ENCODE assay signal across 21 cellular contexts in the genomic region with DNA sequence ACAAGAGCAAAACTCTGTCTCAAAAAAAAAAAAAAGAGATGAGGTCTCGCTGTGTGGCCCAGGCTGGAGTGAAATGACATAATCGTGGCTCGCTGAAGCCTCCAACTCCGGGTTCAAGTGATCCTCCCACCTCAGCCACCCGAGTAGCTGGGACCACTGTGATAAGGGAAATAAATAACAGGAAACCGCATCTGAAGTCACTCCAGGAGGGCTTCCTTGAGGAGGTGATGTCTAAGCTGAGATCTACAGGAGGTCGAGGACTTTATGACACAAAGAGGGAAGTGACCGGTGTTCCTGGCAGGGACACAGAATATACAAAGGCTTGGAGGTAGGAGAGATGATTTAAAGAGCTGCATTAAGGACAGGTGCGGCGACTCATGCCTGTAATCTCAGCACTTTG. TPM values are rescaled to one million over a fixed set of nuclear protein-coding genes. Genes with fewer than 3 reads are reported as not detected.
DNase-seq lines count a peak whose midpoint lies in the region; ATAC-seq, FAIRE-seq and TF ChIP-seq lines count a peak whose summit lies in the region.
"Had no signal": no experiment of that assay in that cellular context is flagged by ENCODE, and none has a peak within 500 bp of the region (broad histone marks: within the 10 kb centered on the region; RNA-seq: fewer than 3 reads in every experiment).

No MANE protein-coding gene starts in this region.

- DNase-seq in HepG2 (ENCODE audit: low spot score), result no peak
- DNase-seq in right lobe of liver, result no peak
- peak; percentile 39 for DNase-seq in OCI-M1 (lab: John Stamatoyannopoulos, UW)
- no peak for DNase-seq in body of pancreas
- no peak for DNase-seq in Right ventricle myocardium inferior (ENCODE audit: missing footprints)
- DNase-seq: CD4-positive, alpha-beta T cell; COR-L47; IMR-90; Karpas-422; NCI-H1694 treated with DMSO at 0.1 percent for 48 hours; Right ventricle myocardium superior had no signal

- H3K4me3 ChIP-seq in HepG2 (replicated peaks in 1 of 3; ENCODE audit: insufficient read depth in 1 of 3, low read depth in 2 of 3, low read length in 3 of 3) (peak overlapping the region in 1 of 3 experiments; percentile 54; a peak in 1 of 6 replicates), right lobe of liver (no peak overlapping the region), body of pancreas (no peak overlapping the region)

- no peak overlapping the region for H3K9ac ChIP-seq in HepG2 (ENCODE audit: insufficient read depth, low read depth, low read length)

- TF ChIP-seq CTCF in HepG2 (CRISPR knock-in tag; IDR thresholded peaks at IDR 0.05), result no peak
- no peak for TF ChIP-seq CTCF in right lobe of liver (IDR thresholded peaks at IDR 0.05)
- no peak for TF ChIP-seq CTCF in body of pancreas (IDR thresholded peaks at IDR 0.05)

- no peaks in the 10 kb centered on the region for H3K79me2 ChIP-seq in HepG2 (ENCODE audit: insufficient read depth, low read length)

- BruUV-seq in HepG2 (replicated peaks; lab: Mats Ljungman, UMichigan), result no TSS peak

- H3K36me3 ChIP-seq in HepG2 (replicated peaks in 1 of 2; ENCODE audit: control insufficient read depth in 1 of 2, insufficient read depth in 2 of 2, low read length in 2 of 2) (no peaks in the 10 kb centered on the region), right lobe of liver (no peaks in the 10 kb centered on the region), body of pancreas (replicated peaks in 1 of 2; ENCODE audit: insufficient read depth in 1 of 2, low read depth in 2 of 2) (no peaks in the 10 kb centered on the region)

- no peak overlapping the region for H3K27ac ChIP-seq in HepG2 (ENCODE audit: extremely low read length, insufficient read depth, low read length)
- no peak overlapping the region for H3K27ac ChIP-seq in right lobe of liver
- peak overlapping the region in 3 of 4 donors; percentile 72 to 90 (median 80) for H3K27ac ChIP-seq in body of pancreas

- ATAC-seq in HepG2, result no peak
- ATAC-seq in right lobe of liver, result no peak
- ATAC-seq in body of pancreas, result no peak
- ATAC-seq in Right ventricle myocardium inferior, result no peak
- no peak for ATAC-seq in GM18909 (IDR thresholded peaks at IDR 0.05; ENCODE audit: poor library complexity, unreplicated experiment)
- no peak for ATAC-seq in HG03439 (IDR thresholded peaks at IDR 0.05; ENCODE audit: unreplicated experiment)

- POLR2A ChIA-PET in HepG2 (lab: Yijun Ruan, JAX), result interaction anchor here (0.8 to 2.2 kb wide), 13 partner anchors 8 to 151 kb away, joined by 3 to 28 read pairs (median 7); a partner anchor contains a TSS

- 85% methylated on average over 10 of the region's 10 CpGs for WGBS in HepG2 (ENCODE audit: low lambda C conversion rate)
- 74% methylated on average over 10 of the region's 10 CpGs for WGBS in right lobe of liver (ENCODE audit: insufficient coverage, low coverage, low lambda C conversion rate, missing lambda C conversion rate)
- WGBS in body of pancreas, 2 donors, result 78 to 81% methylated on average over 10 of the region's 10 CpGs

- peaks cover 33% of the 10 kb centered on the region for H3K4me1 ChIP-seq in HepG2 (ENCODE audit: insufficient read depth, low read length)
- peaks cover 0 to 4% (median 0%) of the 10 kb centered on the region in 4 donors for H3K4me1 ChIP-seq in right lobe of liver
- peaks cover 47% of the 10 kb centered on the region for H3K4me1 ChIP-seq in body of pancreas

- TF ChIP-seq POLR2A in HepG2 (IDR thresholded peaks at IDR 0.05; ENCODE audit: insufficient read depth in 1 of 2, low read depth in 2 of 2, low read length in 2 of 2), result no peak
- no peak for TF ChIP-seq POLR2A in right lobe of liver (IDR thresholded peaks at IDR 0.05)
- no peak for TF ChIP-seq POLR2A in body of pancreas (IDR thresholded peaks at IDR 0.05)

- no peaks in the 10 kb centered on the region for H4K20me1 ChIP-seq in HepG2 (ENCODE audit: insufficient read depth, low read length)

- no peak overlapping the region for H2AFZ ChIP-seq in HepG2 (ENCODE audit: low read length)

- no peak for FAIRE-seq in HepG2 (lab: Jason Lieb, UNC)
- FAIRE-seq: H54, HTR-8/SVneo, RCC 7860 had no signal

- CTCF ChIA-PET in HepG2 (lab: Yijun Ruan, JAX; ENCODE audit: low intra/inter-chr PET ratio, low total read pairs), result no interaction called here

- H3K27me3 ChIP-seq in HepG2 (ENCODE audit: control insufficient read depth in 1 of 2, insufficient read depth in 2 of 2, low read length in 2 of 2) (no peaks in the 10 kb centered on the region), right lobe of liver (no peaks in the 10 kb centered on the region), body of pancreas (no peaks in the 10 kb centered on the region)

- no peaks in the 10 kb centered on the region for H3K9me3 ChIP-seq in HepG2 (ENCODE audit: low read length)
- H3K9me3 ChIP-seq in right lobe of liver, result no peaks in the 10 kb centered on the region
- no peaks in the 10 kb centered on the region for H3K9me3 ChIP-seq in body of pancreas

- peak overlapping the region; percentile 56 for H3K4me2 ChIP-seq in HepG2 (ENCODE audit: low read depth, low read length)

- in situ Hi-C loops in HepG2 (cut with HindIII; ENCODE audit: extremely low pct_ligation_motif_present, low pct_unique_long_range_greater_than_20kb), result no loop called here

- intact Hi-C loops in HepG2 (cut with micrococcal nuclease; ENCODE audit: unreplicated experiment) (no loop called here), right lobe of liver (cut with DNase I) (no loop called here), body of pancreas (cut with DNase I) (no loop called here), Right ventricle myocardium inferior (cut with DNase I) (no loop called here)

- no peak for TF ChIP-seq EP300 in HepG2 (IDR thresholded peaks at IDR 0.05; ENCODE audit: low read depth in 2 of 2, low read length in 2 of 2)
- no peak for TF ChIP-seq EP300 in HepG2 (CRISPR knock-in tag; IDR thresholded peaks at IDR 0.05; ENCODE audit: borderline replicate concordance)

- no peak for TF ChIP-seq RAD21 in HepG2 (CRISPR knock-in tag; IDR thresholded peaks at IDR 0.05)

RNA-seq across cellular contexts. Expression of a gene that starts 8.9 kb away (rescaled TPM):
- total RNA-seq in HepG2 (2016; rRNA removed; fragmentation: Illumina TruSeq; extraction: Trizol), result 54.1 and 72.4 TPM in 2 replicates
- 22.9 and 27.2 TPM in 2 replicates for total RNA-seq in HepG2 (2016; cell fraction: cytosol; rRNA removed; fragmentation: Illumina TruSeq; extraction: Trizol; ENCODE audit: low read depth)
- total RNA-seq in HepG2 (2016; cell fraction: insoluble cytoplasmic fraction; rRNA removed; fragmentation: Illumina TruSeq; extraction: Trizol), result 48.8 and 69.5 TPM in 2 replicates
- 61.5 and 68.4 TPM in 2 replicates for total RNA-seq in HepG2 (2016; cell fraction: membrane; rRNA removed; fragmentation: Illumina TruSeq; extraction: Trizol)
- total RNA-seq in HepG2 (2016; cell fraction: nucleus; rRNA removed; fragmentation: Illumina TruSeq; extraction: Trizol), result 29.9 and 36.5 TPM in 2 replicates
- 30.9 and 38.5 TPM in 2 replicates for polyA plus RNA-seq in HepG2 (2011; rRNA removed)
- polyA plus RNA-seq in HepG2 (2011; cell fraction: cytosol; rRNA removed), result 31.1 and 56.9 TPM in 2 replicates
- polyA plus RNA-seq in HepG2 (2011; cell fraction: nucleus; rRNA removed), result 53.5 and 56.3 TPM in 2 replicates
- 18.4 and 25.4 TPM in 2 replicates for polyA plus RNA-seq in HepG2 (2012)
- 25.2 and 25.5 TPM in 2 replicates for polyA plus RNA-seq in HepG2 (2016; cell fraction: cytosol; fragmentation: Illumina TruSeq; extraction: Trizol; ENCODE audit: low read depth)
- polyA plus RNA-seq in HepG2 (2016; cell fraction: insoluble cytoplasmic fraction; fragmentation: Illumina TruSeq; extraction: Trizol; ENCODE audit: low read depth), result 59.8 and 61.8 TPM in 2 replicates
- 50.4 and 51.1 TPM in 2 replicates for polyA plus RNA-seq in HepG2 (2016; cell fraction: membrane; fragmentation: Illumina TruSeq; extraction: Trizol; ENCODE audit: low read depth)
- polyA plus RNA-seq in HepG2 (2016; cell fraction: nucleus; fragmentation: Illumina TruSeq; extraction: Trizol; ENCODE audit: insufficient read depth, low read depth), result 66.6 and 74.0 TPM in 2 replicates
- polyA minus RNA-seq in HepG2 (2011; rRNA and poly(A)+ RNA removed; ENCODE audit: low replicate concordance), result 45.5 and 76.9 TPM in 2 replicates
- polyA minus RNA-seq in HepG2 (2011; cell fraction: cytosol; rRNA and poly(A)+ RNA removed), result 41.1 and 47.4 TPM in 2 replicates
- polyA minus RNA-seq in HepG2 (2011; cell fraction: nucleus; rRNA and poly(A)+ RNA removed), result 10.2 and 12.1 TPM in 2 replicates
- total RNA-seq in right lobe of liver, result 100 to 1,000 TPM in 1 of 6 experiments, 10 to 100 TPM in 5; 48.5 to 105 (median 80.9) TPM
- total RNA-seq in body of pancreas, result 10 to 100 TPM; 67.6 to 83.3 TPM
- total RNA-seq in Right ventricle myocardium inferior, result 76.4 TPM

RNA-seq across cellular contexts. Expression of a gene that starts 9.9 kb away (rescaled TPM):
- total RNA-seq in HepG2 (2016; rRNA removed; fragmentation: Illumina TruSeq; extraction: Trizol), result 0.13 and 0.15 TPM in 2 replicates
- total RNA-seq in HepG2 (2016; cell fraction: cytosol; rRNA removed; fragmentation: Illumina TruSeq; extraction: Trizol; ENCODE audit: low read depth), result 0.09 and 0.10 TPM in 2 replicates
- total RNA-seq in HepG2 (2016; cell fraction: insoluble cytoplasmic fraction; rRNA removed; fragmentation: Illumina TruSeq; extraction: Trizol), result 0.18 and 0.19 TPM in 2 replicates
- 0.06 and 0.07 TPM in 2 replicates for total RNA-seq in HepG2 (2016; cell fraction: membrane; rRNA removed; fragmentation: Illumina TruSeq; extraction: Trizol)
- total RNA-seq in HepG2 (2016; cell fraction: nucleus; rRNA removed; fragmentation: Illumina TruSeq; extraction: Trizol), result 0.09 and 0.50 TPM in 2 replicates
- polyA plus RNA-seq in HepG2 (2011; rRNA removed), result 1.5 and 1.9 TPM in 2 replicates
- polyA plus RNA-seq in HepG2 (2011; cell fraction: cytosol; rRNA removed), result 0.76 and 1.0 TPM in 2 replicates
- 7.3 and 10.3 TPM in 2 replicates for polyA plus RNA-seq in HepG2 (2011; cell fraction: nucleus; rRNA removed)
- 0.28 and 0.53 TPM in 2 replicates for polyA plus RNA-seq in HepG2 (2012)
- not detected in 2 replicates for polyA plus RNA-seq in HepG2 (2016; cell fraction: cytosol; fragmentation: Illumina TruSeq; extraction: Trizol; ENCODE audit: low read depth)
- 0.17 and 0.35 TPM in 2 replicates for polyA plus RNA-seq in HepG2 (2016; cell fraction: insoluble cytoplasmic fraction; fragmentation: Illumina TruSeq; extraction: Trizol; ENCODE audit: low read depth)
- not detected in 2 replicates for polyA plus RNA-seq in HepG2 (2016; cell fraction: membrane; fragmentation: Illumina TruSeq; extraction: Trizol; ENCODE audit: low read depth)
- polyA plus RNA-seq in HepG2 (2016; cell fraction: nucleus; fragmentation: Illumina TruSeq; extraction: Trizol; ENCODE audit: insufficient read depth, low read depth), result 0.71 and 1.1 TPM in 2 replicates
- polyA minus RNA-seq in HepG2 (2011; rRNA and poly(A)+ RNA removed; ENCODE audit: low replicate concordance), result 0.12 and 1.7 TPM in 2 replicates
- polyA minus RNA-seq in HepG2 (2011; cell fraction: cytosol; rRNA and poly(A)+ RNA removed), result 0.35 and 0.79 TPM in 2 replicates
- 2.1 TPM in 2 replicates for polyA minus RNA-seq in HepG2 (2011; cell fraction: nucleus; rRNA and poly(A)+ RNA removed)
- total RNA-seq in right lobe of liver, result 1 to 10 TPM in 5 of 6 experiments, under 1 TPM in 1; 0.81 to 3.6 (median 1.7) TPM
- total RNA-seq in body of pancreas, result 10 to 100 TPM in 1 of 2 donors, 1 to 10 TPM in 1; 9.2 to 10.4 TPM
- 7.6 TPM for total RNA-seq in Right ventricle myocardium inferior
- total RNA-seq: A172; CD4-positive, alpha-beta T cell; IMR-90; M059J; NCI-H460; SK-MEL-5 had no signal
- polyA plus RNA-seq: BJ, IMR-90 had no signal

RNA-seq across cellular contexts. Expression of a gene that starts 12.6 kb away (rescaled TPM):
- 62.2 and 70.0 TPM in 2 replicates for total RNA-seq in HepG2 (2016; rRNA removed; fragmentation: Illumina TruSeq; extraction: Trizol)
- 49.6 and 50.1 TPM in 2 replicates for total RNA-seq in HepG2 (2016; cell fraction: cytosol; rRNA removed; fragmentation: Illumina TruSeq; extraction: Trizol; ENCODE audit: low read depth)
- 66.9 and 67.7 TPM in 2 replicates for total RNA-seq in HepG2 (2016; cell fraction: insoluble cytoplasmic fraction; rRNA removed; fragmentation: Illumina TruSeq; extraction: Trizol)
- 71.5 and 75.2 TPM in 2 replicates for total RNA-seq in HepG2 (2016; cell fraction: membrane; rRNA removed; fragmentation: Illumina TruSeq; extraction: Trizol)
- 37.2 and 48.0 TPM in 2 replicates for total RNA-seq in HepG2 (2016; cell fraction: nucleus; rRNA removed; fragmentation: Illumina TruSeq; extraction: Trizol)
- polyA plus RNA-seq in HepG2 (2011; rRNA removed), result 74.5 and 82.0 TPM in 2 replicates
- 69.8 and 85.6 TPM in 2 replicates for polyA plus RNA-seq in HepG2 (2011; cell fraction: cytosol; rRNA removed)
- polyA plus RNA-seq in HepG2 (2011; cell fraction: nucleus; rRNA removed), result 92.8 and 107 TPM in 2 replicates
- polyA plus RNA-seq in HepG2 (2012), result 44.2 and 51.1 TPM in 2 replicates
- 54.4 and 55.6 TPM in 2 replicates for polyA plus RNA-seq in HepG2 (2016; cell fraction: cytosol; fragmentation: Illumina TruSeq; extraction: Trizol; ENCODE audit: low read depth)
- polyA plus RNA-seq in HepG2 (2016; cell fraction: insoluble cytoplasmic fraction; fragmentation: Illumina TruSeq; extraction: Trizol; ENCODE audit: low read depth), result 70.2 and 82.2 TPM in 2 replicates
- polyA plus RNA-seq in HepG2 (2016; cell fraction: membrane; fragmentation: Illumina TruSeq; extraction: Trizol; ENCODE audit: low read depth), result 69.7 and 70.7 TPM in 2 replicates
- polyA plus RNA-seq in HepG2 (2016; cell fraction: nucleus; fragmentation: Illumina TruSeq; extraction: Trizol; ENCODE audit: insufficient read depth, low read depth), result 93.5 and 101 TPM in 2 replicates
- polyA minus RNA-seq in HepG2 (2011; rRNA and poly(A)+ RNA removed; ENCODE audit: low replicate concordance), result 31.9 and 92.2 TPM in 2 replicates
- 15.5 and 18.6 TPM in 2 replicates for polyA minus RNA-seq in HepG2 (2011; cell fraction: cytosol; rRNA and poly(A)+ RNA removed)
- 20.5 and 25.1 TPM in 2 replicates for polyA minus RNA-seq in HepG2 (2011; cell fraction: nucleus; rRNA and poly(A)+ RNA removed)
- 10 to 100 TPM; 29.2 to 51.3 (median 37.9) TPM for total RNA-seq in right lobe of liver
- total RNA-seq in body of pancreas, result 10 to 100 TPM; 45.2 to 84.6 TPM
- total RNA-seq in Right ventricle myocardium inferior, result 82.0 TPM

RNA-seq across cellular contexts. Expression of a gene that starts 27.1 kb away (rescaled TPM):
- total RNA-seq in HepG2 (2016; rRNA removed; fragmentation: Illumina TruSeq; extraction: Trizol) (0.22 and 0.69 TPM in 2 replicates), right lobe of liver (under 1 TPM; 0.06 to 0.65 (median 0.37) TPM), body of pancreas (under 1 TPM in 1 of 2 donors, not detected in 1; 0.33 TPM), Right ventricle myocardium inferior (0.19 TPM)
- total RNA-seq in HepG2 (2016; cell fraction: cytosol; rRNA removed; fragmentation: Illumina TruSeq; extraction: Trizol; ENCODE audit: low read depth), result 0.09 TPM in 1 of 2 replicates, not detected in the other
- 0.12 and 0.71 TPM in 2 replicates for total RNA-seq in HepG2 (2016; cell fraction: insoluble cytoplasmic fraction; rRNA removed; fragmentation: Illumina TruSeq; extraction: Trizol)
- 0.14 and 0.37 TPM in 2 replicates for total RNA-seq in HepG2 (2016; cell fraction: membrane; rRNA removed; fragmentation: Illumina TruSeq; extraction: Trizol)
- 0.87 and 0.88 TPM in 2 replicates for total RNA-seq in HepG2 (2016; cell fraction: nucleus; rRNA removed; fragmentation: Illumina TruSeq; extraction: Trizol)
- polyA plus RNA-seq in HepG2 (2011; rRNA removed), result 1.5 TPM in 2 replicates
- 0.21 and 0.32 TPM in 2 replicates for polyA plus RNA-seq in HepG2 (2011; cell fraction: cytosol; rRNA removed)
- 9.6 and 13.7 TPM in 2 replicates for polyA plus RNA-seq in HepG2 (2011; cell fraction: nucleus; rRNA removed)
- 0.87 and 1.1 TPM in 2 replicates for polyA plus RNA-seq in HepG2 (2012)
- polyA plus RNA-seq in HepG2 (2016; cell fraction: cytosol; fragmentation: Illumina TruSeq; extraction: Trizol; ENCODE audit: low read depth), result 0.06 and 0.08 TPM in 2 replicates
- polyA plus RNA-seq in HepG2 (2016; cell fraction: insoluble cytoplasmic fraction; fragmentation: Illumina TruSeq; extraction: Trizol; ENCODE audit: low read depth), result 0.14 and 0.39 TPM in 2 replicates
- polyA plus RNA-seq in HepG2 (2016; cell fraction: membrane; fragmentation: Illumina TruSeq; extraction: Trizol; ENCODE audit: low read depth), result 0.12 and 0.19 TPM in 2 replicates
- polyA plus RNA-seq in HepG2 (2016; cell fraction: nucleus; fragmentation: Illumina TruSeq; extraction: Trizol; ENCODE audit: insufficient read depth, low read depth), result 4.2 and 4.6 TPM in 2 replicates
- 1.3 and 1.6 TPM in 2 replicates for polyA minus RNA-seq in HepG2 (2011; rRNA and poly(A)+ RNA removed; ENCODE audit: low replicate concordance)
- 0.99 TPM in 1 of 2 replicates, not detected in the other for polyA minus RNA-seq in HepG2 (2011; cell fraction: cytosol; rRNA and poly(A)+ RNA removed)
- 1.0 and 2.9 TPM in 2 replicates for polyA minus RNA-seq in HepG2 (2011; cell fraction: nucleus; rRNA and poly(A)+ RNA removed)

RNA-seq across cellular contexts. Expression of a gene that starts 28.6 kb away (rescaled TPM):
- total RNA-seq in HepG2 (2016; rRNA removed; fragmentation: Illumina TruSeq; extraction: Trizol) (10.6 and 13.6 TPM in 2 replicates), right lobe of liver (10 to 100 TPM; 17.8 to 64.2 (median 31.2) TPM), body of pancreas (10 to 100 TPM; 27.4 to 27.8 TPM), Right ventricle myocardium inferior (26.0 TPM)
- 4.8 and 7.7 TPM in 2 replicates for total RNA-seq in HepG2 (2016; cell fraction: cytosol; rRNA removed; fragmentation: Illumina TruSeq; extraction: Trizol; ENCODE audit: low read depth)
- total RNA-seq in HepG2 (2016; cell fraction: insoluble cytoplasmic fraction; rRNA removed; fragmentation: Illumina TruSeq; extraction: Trizol), result 11.7 and 14.6 TPM in 2 replicates
- 11.2 and 12.2 TPM in 2 replicates for total RNA-seq in HepG2 (2016; cell fraction: membrane; rRNA removed; fragmentation: Illumina TruSeq; extraction: Trizol)
- total RNA-seq in HepG2 (2016; cell fraction: nucleus; rRNA removed; fragmentation: Illumina TruSeq; extraction: Trizol), result 12.8 and 13.1 TPM in 2 replicates
- 17.2 and 19.8 TPM in 2 replicates for polyA plus RNA-seq in HepG2 (2011; rRNA removed)
- 21.9 and 24.8 TPM in 2 replicates for polyA plus RNA-seq in HepG2 (2011; cell fraction: cytosol; rRNA removed)
- 29.8 and 34.9 TPM in 2 replicates for polyA plus RNA-seq in HepG2 (2011; cell fraction: nucleus; rRNA removed)
- 26.4 and 27.7 TPM in 2 replicates for polyA plus RNA-seq in HepG2 (2012)
- polyA plus RNA-seq in HepG2 (2016; cell fraction: cytosol; fragmentation: Illumina TruSeq; extraction: Trizol; ENCODE audit: low read depth), result 7.6 and 9.7 TPM in 2 replicates
- 20.5 and 23.3 TPM in 2 replicates for polyA plus RNA-seq in HepG2 (2016; cell fraction: insoluble cytoplasmic fraction; fragmentation: Illumina TruSeq; extraction: Trizol; ENCODE audit: low read depth)
- 14.5 and 14.9 TPM in 2 replicates for polyA plus RNA-seq in HepG2 (2016; cell fraction: membrane; fragmentation: Illumina TruSeq; extraction: Trizol; ENCODE audit: low read depth)
- polyA plus RNA-seq in HepG2 (2016; cell fraction: nucleus; fragmentation: Illumina TruSeq; extraction: Trizol; ENCODE audit: insufficient read depth, low read depth), result 24.5 and 32.1 TPM in 2 replicates
- polyA minus RNA-seq in HepG2 (2011; rRNA and poly(A)+ RNA removed; ENCODE audit: low replicate concordance), result 8.0 and 13.7 TPM in 2 replicates
- polyA minus RNA-seq in HepG2 (2011; cell fraction: cytosol; rRNA and poly(A)+ RNA removed), result 12.6 and 14.8 TPM in 2 replicates
- 9.7 and 13.4 TPM in 2 replicates for polyA minus RNA-seq in HepG2 (2011; cell fraction: nucleus; rRNA and poly(A)+ RNA removed)

Comparison
In these comparisons a context has a peak if more than half of its experiments do, and no peak if none do; other contexts are left out.
1. H3K27ac ChIP-seq: peak in body of pancreas (3 of 4); none in HepG2 (single experiment) and right lobe of liver (0 of 3).